ENCODE assay signal across 11 cellular contexts in the genomic region with DNA sequence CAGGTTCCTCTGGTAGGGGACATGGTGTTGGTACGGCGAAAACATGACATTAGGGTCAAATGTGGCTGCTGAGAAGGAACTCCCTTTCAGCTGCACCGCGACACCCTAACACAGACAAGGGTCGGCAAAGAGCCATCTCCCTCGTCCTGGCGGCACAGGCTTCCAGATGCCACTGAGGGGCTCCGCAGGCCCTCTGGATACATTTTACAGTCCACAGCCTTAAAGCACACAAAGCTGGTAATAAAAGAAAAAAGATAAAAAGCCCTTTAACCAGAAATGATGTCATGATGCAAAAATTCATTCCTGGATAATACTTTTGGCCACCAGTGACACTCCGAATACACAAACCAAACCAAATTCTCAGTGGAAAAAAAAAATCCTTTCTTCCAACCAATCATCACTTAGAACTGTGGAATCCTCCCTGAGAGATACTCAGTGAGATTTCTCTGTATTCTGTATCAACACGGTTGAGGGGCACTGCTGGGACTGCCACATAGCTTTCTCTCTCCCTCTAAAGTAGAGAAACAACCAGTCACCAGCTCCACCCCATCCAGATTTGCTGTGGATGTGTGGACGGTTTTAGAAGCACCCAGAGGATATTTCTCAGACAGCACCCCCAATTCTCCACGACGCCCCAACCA.
DNase-seq lines count a peak whose midpoint lies in the region; ATAC-seq and TF ChIP-seq lines count a peak whose summit lies in the region.
"Had no signal": no experiment of that assay in that cellular context is flagged by ENCODE, and none has a peak within 500 bp of the region (broad histone marks: within the 10 kb centered on the region; RNA-seq: fewer than 3 reads in every experiment).

No MANE protein-coding gene starts in this region.

- POLR2A ChIA-PET in activated CD8-positive, alpha-beta T cell treated with anti-CD3 and anti-CD28 coated beads for 36 hours (lab: Charles Lee) = no interaction called here
- POLR2A ChIA-PET in activated CD8-positive, alpha-beta T cell treated with anti-CD3 and anti-CD28 coated beads, Interleukin-2, amount 10 ng/mL, durations not matched to agents 7 days and 5 days (lab: Charles Lee) = no interaction called here

- H2AK5ac ChIP-seq in mesendoderm (ENCODE audit: low read length) = no peak overlapping the region

- H3K18ac ChIP-seq in mesendoderm (ENCODE audit: low read length) = no peak overlapping the region

- no peak for DNase-seq in activated CD8-positive, alpha-beta T cell treated with anti-CD3 and anti-CD28 coated beads for 36 hours
- DNase-seq in activated CD8-positive, alpha-beta T cell treated with anti-CD3 and anti-CD28 coated beads, Interleukin-2, amount 10 ng/mL, durations not matched to agents 7 days and 5 days = no peak
- peak in 2 of 61 donors; percentile 27 to 31 for DNase-seq in caudate nucleus (lab: John Stamatoyannopoulos, UW)
- DNase-seq in mesendoderm = peak; percentile 68
- DNase-seq in tibial artery = peak; percentile 51 to 62
- no peak for DNase-seq in NCI-H2107 (lab: John Stamatoyannopoulos, UW)
- DNase-seq: effector CD4-positive, alpha-beta T cell had no signal

- H3K4ac ChIP-seq in mesendoderm (ENCODE audit: low read depth, low read length) = no peak overlapping the region

- ATAC-seq in activated CD8-positive, alpha-beta T cell treated with anti-CD3 and anti-CD28 coated beads for 36 hours = no peak
- ATAC-seq in activated CD8-positive, alpha-beta T cell treated with anti-CD3 and anti-CD28 coated beads, Interleukin-2, amount 10 ng/mL, durations not matched to agents 7 days and 5 days = no peak
- ATAC-seq in GM21619 (IDR thresholded peaks at IDR 0.05; ENCODE audit: unreplicated experiment) (no peak), GM21360 (IDR thresholded peaks at IDR 0.05; ENCODE audit: unreplicated experiment) (no peak)
- ATAC-seq: K562 had no signal

- H4K5ac ChIP-seq in mesendoderm (ENCODE audit: low read length) = no peak overlapping the region

- H3K4me3 Mint-ChIP-seq in activated CD8-positive, alpha-beta T cell treated with anti-CD3 and anti-CD28 coated beads for 36 hours = no peak overlapping the region
- H3K4me3 Mint-ChIP-seq in activated CD8-positive, alpha-beta T cell treated with anti-CD3 and anti-CD28 coated beads, Interleukin-2, amount 10 ng/mL, durations not matched to agents 7 days and 5 days = no peak overlapping the region

- H3K56ac ChIP-seq in mesendoderm (ENCODE audit: low read length) = no peak overlapping the region

- no peak overlapping the region for H2BK15ac ChIP-seq in mesendoderm (replicated peaks; ENCODE audit: low read depth)

- no peak overlapping the region for H2BK120ac ChIP-seq in mesendoderm (ENCODE audit: low read depth, low read length)

- H3K23ac ChIP-seq in mesendoderm (ENCODE audit: low read length) = no peak overlapping the region

- H3K27ac Mint-ChIP-seq in activated CD8-positive, alpha-beta T cell treated with anti-CD3 and anti-CD28 coated beads for 36 hours = peak overlapping the region; percentile 21
- H3K27ac Mint-ChIP-seq in activated CD8-positive, alpha-beta T cell treated with anti-CD3 and anti-CD28 coated beads, Interleukin-2, amount 10 ng/mL, durations not matched to agents 7 days and 5 days = no peak overlapping the region

- H3K9ac ChIP-seq in mesendoderm (ENCODE audit: low read length) = no peak overlapping the region

- CTCF ChIA-PET in activated CD8-positive, alpha-beta T cell treated with anti-CD3 and anti-CD28 coated beads for 36 hours (lab: Charles Lee) = interaction anchor here (1.6 kb wide), 1 partner anchor 10 kb away, joined by 3 read pairs; no protein-coding TSS in a partner anchor
- CTCF ChIA-PET in activated CD8-positive, alpha-beta T cell treated with anti-CD3 and anti-CD28 coated beads, Interleukin-2, amount 10 ng/mL, durations not matched to agents 7 days and 5 days (lab: Charles Lee) = no interaction called here

- H3K9me3 Mint-ChIP-seq in activated CD8-positive, alpha-beta T cell treated with anti-CD3 and anti-CD28 coated beads for 36 hours = no peaks in the 10 kb centered on the region
- H3K9me3 Mint-ChIP-seq in activated CD8-positive, alpha-beta T cell treated with anti-CD3 and anti-CD28 coated beads, Interleukin-2, amount 10 ng/mL, durations not matched to agents 7 days and 5 days (ENCODE audit: insufficient read depth) = no peaks in the 10 kb centered on the region

- no peak overlapping the region for H4K8ac ChIP-seq in mesendoderm (ENCODE audit: low read depth, low read length)

- no peak overlapping the region for H2BK5ac ChIP-seq in mesendoderm (ENCODE audit: low read length)

- H3K27me3 ChIP-seq in mesendoderm (ENCODE audit: insufficient read depth, low read length, poor library complexity) (no peaks in the 10 kb centered on the region), tibial artery (no peaks in the 10 kb centered on the region)

- H3K27ac ChIP-seq in caudate nucleus (ENCODE audit: low read depth, low read length) = peak overlapping the region; percentile 79
- no peak overlapping the region for H3K27ac ChIP-seq in mesendoderm (ENCODE audit: low read depth, low read length)
- peak overlapping the region; percentile 81 to 89 for H3K27ac ChIP-seq in tibial artery

- H3K9me3 ChIP-seq in tibial artery = no peaks in the 10 kb centered on the region
- H3K9me3 ChIP-seq: A549 had no signal

- no peak for TF ChIP-seq CTCF in activated CD8-positive, alpha-beta T cell treated with anti-CD3 and anti-CD28 coated beads for 36 hours (IDR thresholded peaks at IDR 0.05)
- no peak for TF ChIP-seq CTCF in tibial artery (IDR thresholded peaks at IDR 0.05)

- H3K4me3 ChIP-seq in mesendoderm (ENCODE audit: low read length) (no peak overlapping the region), tibial artery (no peak overlapping the region)
- H3K4me3 ChIP-seq: A549, K562 had no signal

- no peaks in the 10 kb centered on the region for H3K36me3 ChIP-seq in mesendoderm (ENCODE audit: control insufficient read depth, insufficient read depth, low read length)
- no peaks in the 10 kb centered on the region for H3K36me3 ChIP-seq in tibial artery

- H3K36me3 Mint-ChIP-seq in activated CD8-positive, alpha-beta T cell treated with anti-CD3 and anti-CD28 coated beads for 36 hours (ENCODE audit: low read depth) = no peaks in the 10 kb centered on the region
- H3K36me3 Mint-ChIP-seq in activated CD8-positive, alpha-beta T cell treated with anti-CD3 and anti-CD28 coated beads, Interleukin-2, amount 10 ng/mL, durations not matched to agents 7 days and 5 days (ENCODE audit: low read depth) = no peaks in the 10 kb centered on the region

- H3K4me1 ChIP-seq in mesendoderm (ENCODE audit: control insufficient read depth, low read depth, low read length) (peaks cover 12% of the 10 kb centered on the region), tibial artery (peaks cover 0 to 67% (median 60%) of the 10 kb centered on the region in 4 donors)

- H3K79me1 ChIP-seq in mesendoderm (ENCODE audit: low read length) = peaks cover 16% of the 10 kb centered on the region

- H3K4me1 Mint-ChIP-seq in activated CD8-positive, alpha-beta T cell treated with anti-CD3 and anti-CD28 coated beads for 36 hours (ENCODE audit: low read depth) = peaks cover 61% of the 10 kb centered on the region
- H3K4me1 Mint-ChIP-seq in activated CD8-positive, alpha-beta T cell treated with anti-CD3 and anti-CD28 coated beads, Interleukin-2, amount 10 ng/mL, durations not matched to agents 7 days and 5 days (ENCODE audit: low read depth) = peaks cover 83% of the 10 kb centered on the region

- no CpG with 5 or more reads among the region's 13 CpGs for WGBS in mesendoderm (ENCODE audit: extremely low coverage, insufficient coverage, low lambda C conversion rate)

- no peaks in the 10 kb centered on the region for H3K27me3 Mint-ChIP-seq in activated CD8-positive, alpha-beta T cell treated with anti-CD3 and anti-CD28 coated beads for 36 hours
- H3K27me3 Mint-ChIP-seq in activated CD8-positive, alpha-beta T cell treated with anti-CD3 and anti-CD28 coated beads, Interleukin-2, amount 10 ng/mL, durations not matched to agents 7 days and 5 days (ENCODE audit: low read depth) = no peaks in the 10 kb centered on the region

- no peak overlapping the region for H3K4me2 ChIP-seq in mesendoderm (ENCODE audit: low read length)
- H3K4me2 ChIP-seq: A549 had no signal

- H3K79me2 ChIP-seq in mesendoderm (ENCODE audit: control insufficient read depth, insufficient read depth, low read length) = peaks cover 8% of the 10 kb centered on the region

- intact Hi-C loops in activated CD8-positive, alpha-beta T cell treated with anti-CD3 and anti-CD28 coated beads for 36 hours (cut with micrococcal nuclease) = no loop called here
- intact Hi-C loops in tibial artery (cut with DNase I; ENCODE audit: low total_unique reads) = loop anchor here (5.0 kb wide), 2 partner anchors 41 to 171 kb away; no protein-coding TSS in a partner anchor

Comparison
In these comparisons a context has a peak if more than half of its experiments do, and no peak if none do; other contexts are left out.
1. DNase-seq: peak in mesendoderm (single experiment) and tibial artery (2 of 2); none in activated CD8-positive, alpha-beta T cell treated with anti-CD3 and anti-CD28 coated beads for 36 hours (single experiment), activated CD8-positive, alpha-beta T cell treated with anti-CD3 and anti-CD28 coated beads, Interleukin-2, amount 10 ng/mL, durations not matched to agents 7 days and 5 days (single experiment) and NCI-H2107 (single experiment).